ENCODE assay signal across 17 cellular contexts in the genomic region with DNA sequence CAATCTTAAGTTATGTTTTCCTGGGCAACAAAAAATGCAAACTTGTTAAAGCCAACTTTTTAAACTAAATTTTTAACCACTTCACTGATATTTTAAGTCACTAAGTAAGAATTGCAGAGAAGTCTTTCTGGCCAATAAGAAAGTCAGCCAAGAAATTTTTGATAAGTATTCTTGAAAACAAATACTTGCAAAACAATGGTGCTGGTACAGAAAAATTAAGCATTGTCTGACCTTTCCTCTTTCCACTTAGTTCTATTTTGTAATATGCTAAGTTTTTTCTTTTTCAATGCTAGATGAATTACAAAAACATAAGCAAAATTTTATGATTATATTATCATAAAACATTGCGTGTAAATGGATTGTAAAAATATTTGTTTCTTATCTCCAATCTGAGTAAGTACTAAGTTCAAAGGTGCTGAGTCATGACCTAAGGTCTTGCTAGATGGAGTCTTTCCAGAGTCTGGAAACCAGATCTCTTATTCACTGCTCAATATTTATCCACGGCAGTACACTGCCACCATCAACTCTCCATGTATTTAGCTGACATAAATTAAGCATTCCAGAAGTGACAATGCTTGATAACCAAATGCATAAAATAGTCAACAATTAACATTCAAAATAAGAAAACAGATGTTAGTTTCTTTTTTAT.
DNase-seq lines count a peak whose midpoint lies in the region; ATAC-seq and TF ChIP-seq lines count a peak whose summit lies in the region.
"Had no signal": no experiment of that assay in that cellular context is flagged by ENCODE, and none has a peak within 500 bp of the region (broad histone marks: within the 10 kb centered on the region; RNA-seq: fewer than 3 reads in every experiment).

No MANE protein-coding gene starts in this region.

- H3K27me3 ChIP-seq in brain microvascular endothelial cell (replicated peaks) (no peaks in the 10 kb centered on the region), liver (ENCODE audit: control insufficient read depth in 4 of 4, insufficient read depth in 4 of 4, low read length in 3 of 4) (peaks cover 0 to 3% (median 0%) of the 10 kb centered on the region in 4 donors)
- H3K27me3 ChIP-seq: esophagus squamous epithelium had no signal

- no peak overlapping the region for H3K4me3 ChIP-seq in brain microvascular endothelial cell (ENCODE audit: low read depth, low read length)
- H3K4me3 ChIP-seq in liver (ENCODE audit: low read depth in 1 of 3, low read length in 3 of 3): no peak overlapping the region
- H3K4me3 ChIP-seq: esophagus squamous epithelium had no signal

- WGBS in liver: 19% methylated on average over 2 of the region's 2 CpGs

- CTCF ChIA-PET in Calu3 (lab: Charles Lee): interaction anchor here (1.1 kb wide), 1 partner anchor 19 kb away, joined by 4 read pairs; no protein-coding TSS in a partner anchor

- intact Hi-C loops in Calu3 (cut with micrococcal nuclease; ENCODE audit: unreplicated experiment): no loop called here

- no peak for TF ChIP-seq RAD21 in liver (IDR thresholded peaks at IDR 0.05)

- H3K9me3 Mint-ChIP-seq in Calu3 (ENCODE audit: low read depth, unreplicated experiment): no peaks in the 10 kb centered on the region
- H3K9me3 Mint-ChIP-seq: HFFc6; stimulated activated naive CD8-positive, alpha-beta T cell treated with anti-CD3 and anti-CD28 coated beads, Interleukin-15, amount 100 ng/mL, for 72 hours had no signal

- H3K27me3 Mint-ChIP-seq in Calu3 (ENCODE audit: unreplicated experiment): no peaks in the 10 kb centered on the region

- no peaks in the 10 kb centered on the region for H3K36me3 ChIP-seq in brain microvascular endothelial cell (replicated peaks)
- H3K36me3 ChIP-seq in liver (ENCODE audit: control insufficient read depth in 4 of 4, insufficient read depth in 3 of 4, low read depth in 1 of 4, low read length in 3 of 4): no peaks in the 10 kb centered on the region
- H3K36me3 ChIP-seq: esophagus squamous epithelium had no signal

- H3K27ac Mint-ChIP-seq in Calu3 (ENCODE audit: unreplicated experiment): no peak overlapping the region
- H3K27ac Mint-ChIP-seq: HFFc6; stimulated activated naive CD8-positive, alpha-beta T cell treated with anti-CD3 and anti-CD28 coated beads, Interleukin-15, amount 100 ng/mL, for 72 hours had no signal

- no peaks in the 10 kb centered on the region for H3K4me1 ChIP-seq in liver (ENCODE audit: control insufficient read depth in 4 of 4, insufficient read depth in 4 of 4, low read length in 3 of 4)

- TF ChIP-seq CTCF in Calu3 (IDR thresholded peaks at IDR 0.05; ENCODE audit: unreplicated experiment) (no peak), brain microvascular endothelial cell (IDR thresholded peaks at IDR 0.05; ENCODE audit: low read depth, low read length, missing control alignments) (no peak), liver (IDR thresholded peaks at IDR 0.05; ENCODE audit: low read depth, low read length, missing input control) (no peak)

- in situ Hi-C loops in brain microvascular endothelial cell (cut with HindIII; ENCODE audit: low pct_ligation_motif_present, low sequenced_read_pairs): no loop called here

- no peaks in the 10 kb centered on the region for H3K9me3 ChIP-seq in liver (ENCODE audit: control insufficient read depth in 4 of 4, low read length in 3 of 4)
- H3K9me3 ChIP-seq: esophagus squamous epithelium had no signal

- BruUV-seq in Calu3 (replicated peaks; lab: Mats Ljungman, UMichigan): no TSS peak

- ATAC-seq in GM19452 (IDR thresholded peaks at IDR 0.05; ENCODE audit: unreplicated experiment) (no peak), GM18870 (IDR thresholded peaks at IDR 0.05; ENCODE audit: unreplicated experiment) (no peak)
- ATAC-seq: Right ventricle myocardium inferior; stimulated activated naive CD8-positive, alpha-beta T cell treated with anti-CD3 and anti-CD28 coated beads, Interleukin-15, amount 100 ng/mL, for 72 hours had no signal

- DNase-seq in Calu3 (peak; percentile 12), LHCN-M2 (ENCODE audit: low read depth) (peak; percentile 63), brain microvascular endothelial cell (peak; percentile 39), occipital lobe (lab: John Stamatoyannopoulos, UW) (no peak), NK-92 (lab: John Stamatoyannopoulos, UW; ENCODE audit: unreplicated experiment) (no peak)
- DNase-seq: activated naive CD4-positive, alpha-beta T cell treated with anti-CD3 and anti-CD28 coated beads, Interleukin-2, amount 50 U/mL, for 16 hours; DND-41; esophagus squamous epithelium; HFFc6; NCI-H1417 treated with DMSO at 0.1 percent for 48 hours; NCI-H510A treated with DMSO at 0.1 percent for 48 hours; right cardiac atrium; stimulated activated naive CD8-positive, alpha-beta T cell treated with anti-CD3 and anti-CD28 coated beads, Interleukin-15, amount 100 ng/mL, for 72 hours had no signal

- no peak overlapping the region for H3K27ac ChIP-seq in brain microvascular endothelial cell
- no peak overlapping the region for H3K27ac ChIP-seq in liver (ENCODE audit: low read depth in 1 of 2, low read length in 2 of 2)
- H3K27ac ChIP-seq: esophagus squamous epithelium had no signal

- H3K4me3 Mint-ChIP-seq in Calu3 (ENCODE audit: low read depth, unreplicated experiment): no peak overlapping the region
- H3K4me3 Mint-ChIP-seq: HFFc6; stimulated activated naive CD8-positive, alpha-beta T cell treated with anti-CD3 and anti-CD28 coated beads, Interleukin-15, amount 100 ng/mL, for 72 hours had no signal

- no peaks in the 10 kb centered on the region for H3K36me3 Mint-ChIP-seq in Calu3 (ENCODE audit: insufficient read depth, unreplicated experiment)

- no peak overlapping the region for H3K9ac ChIP-seq in liver (ENCODE audit: low read depth in 1 of 2, low read length in 2 of 2)

- H3K4me1 Mint-ChIP-seq in Calu3 (ENCODE audit: low read depth, unreplicated experiment): peaks cover 4% of the 10 kb centered on the region
- H3K4me1 Mint-ChIP-seq: stimulated activated naive CD8-positive, alpha-beta T cell treated with anti-CD3 and anti-CD28 coated beads, Interleukin-15, amount 100 ng/mL, for 72 hours had no signal

TF ChIP-seq in liver, 16 proteins besides CTCF, POLR2A, EP300 and RAD21:
- TF ChIP-seq FOXA1 (IDR thresholded peaks at IDR 0.05): no peak
- peak; percentile 97 for TF ChIP-seq NR2F2 (IDR thresholded peaks at IDR 0.05)

Comparison
In these comparisons a context has a peak if more than half of its experiments do, and no peak if none do; other contexts are left out.
1. DNase-seq: peak in Calu3 (single experiment), LHCN-M2 (single experiment) and brain microvascular endothelial cell (single experiment); none in occipital lobe (single experiment) and NK-92 (single experiment).